In genomic region chr14:102187583-102188001, GRCh38 we compare ENCODE assay signal across 9 cellular contexts. TPM values are rescaled to one million over a fixed set of nuclear protein-coding genes. Genes with fewer than 3 reads are reported as not detected.
DNase-seq lines count a peak whose midpoint lies in the region; ATAC-seq and TF ChIP-seq lines count a peak whose summit lies in the region.
"Had no signal": no experiment of that assay in that cellular context is flagged by ENCODE, and none has a peak within 500 bp of the region (broad histone marks: within the 10 kb centered on the region; RNA-seq: fewer than 3 reads in every experiment).

No MANE protein-coding gene starts in this region.

- H3K4me1 Mint-ChIP-seq in WTC11: peaks cover 42% of the 10 kb centered on the region

- POLR2A ChIA-PET in WTC11 (lab: Charles Lee): no interaction called here
- POLR2A ChIA-PET in GM10248 (lab: Yijun Ruan, JAX): interaction anchor here (0.6 kb wide), 1 partner anchor 44 kb away, joined by 5 read pairs; no protein-coding TSS in a partner anchor

- TF ChIP-seq CTCF in WTC11 (IDR thresholded peaks at IDR 0.05): no peak
- TF ChIP-seq CTCF in GM10248 (IDR thresholded peaks at IDR 0.05; ENCODE audit: control extremely low read depth, extremely low read depth, low read depth, missing control alignments): no peak

- H3K27me3 Mint-ChIP-seq in WTC11 (ENCODE audit: low read depth): no peaks in the 10 kb centered on the region

- H3K4me3 Mint-ChIP-seq in WTC11: no peak overlapping the region

- H3K9me3 Mint-ChIP-seq in WTC11: no peaks in the 10 kb centered on the region

- DNase-seq in Daoy (ENCODE audit: low read depth) (peak; percentile 25), WTC11 (ENCODE audit: low spot score) (no peak), left cardiac atrium (no peak), MV-4-11 (lab: John Stamatoyannopoulos, UW) (no peak), GM10248 (ENCODE audit: extremely low spot score) (no peak), NCI-H2227 treated with DMSO at 0.1 percent for 48 hours (lab: John Stamatoyannopoulos, UW) (no peak)

- CTCF ChIA-PET in WTC11 (lab: Charles Lee): interaction anchor here (1.1 kb wide), 1 partner anchor 126 kb away, joined by 4 read pairs; no protein-coding TSS in a partner anchor
- CTCF ChIA-PET in GM10248 (lab: Yijun Ruan, JAX): interaction anchor here (1.0 to 1.2 kb wide), 2 partner anchors 10 to 30 kb away, joined by 3 read pairs; no protein-coding TSS in a partner anchor

- H3K36me3 Mint-ChIP-seq in WTC11: no peaks in the 10 kb centered on the region

- ATAC-seq in WTC11: no peak; the same call in none of the 2 replicates
- ATAC-seq in left cardiac atrium: peak; percentile 47 to 77
- no peak for ATAC-seq in HG03439 (IDR thresholded peaks at IDR 0.05; ENCODE audit: unreplicated experiment)
- ATAC-seq: activated CD4-positive, CD25-positive, alpha-beta regulatory T cell treated with anti-CD3 and anti-CD28 coated beads, Interleukin-2, amount 50 U/mL, for 24 hours had no signal

- H3K4me3 ChIP-seq in skin epidermis: peak overlapping the region in 1 of 7 experiments; percentile 2

- intact Hi-C loops in left cardiac atrium (cut with DNase I): no loop called here

- H3K27ac ChIP-seq in skin epidermis: peak overlapping the region in 20 of 21 experiments; percentile 5 to 85 (median 64)

- H3K27ac Mint-ChIP-seq in WTC11: peak overlapping the region; percentile 28

TF ChIP-seq in WTC11, 78 proteins besides CTCF, POLR2A, EP300 and RAD21:
- TF ChIP-seq MXD4 (CRISPR knock-in tag; IDR thresholded peaks at IDR 0.05; ENCODE audit: borderline replicate concordance) (no peak), ELF4 (CRISPR knock-in tag; IDR thresholded peaks at IDR 0.05; ENCODE audit: low read depth) (no peak), IRF2 (CRISPR knock-in tag; IDR thresholded peaks at IDR 0.05; ENCODE audit: borderline replicate concordance, low read depth) (no peak), JUN (CRISPR knock-in tag; IDR thresholded peaks at IDR 0.05) (no peak), ZNF416 (CRISPR knock-in tag; IDR thresholded peaks at IDR 0.05) (no peak), EMX1 (CRISPR knock-in tag; IDR thresholded peaks at IDR 0.05) (no peak), NR3C1 (CRISPR knock-in tag; conservative IDR thresholded peaks at IDR 0.05; ENCODE audit: low read depth) (no peak), TP53 (CRISPR knock-in tag; IDR thresholded peaks at IDR 0.05) (no peak), ATF6 (CRISPR knock-in tag; IDR thresholded peaks at IDR 0.05) (no peak), USF2 (CRISPR knock-in tag; IDR thresholded peaks at IDR 0.05) (no peak)

RNA-seq across cellular contexts. Expression of gene WDR20, which starts 47.9 kb away (rescaled TPM):
- 10.2 and 12.2 TPM in 2 replicates for total RNA-seq in Daoy (2014; rRNA removed; shearing (Covaris generic))
- 25.6 to 27.5 TPM (median 25.9 TPM) in 3 replicates for total RNA-seq in WTC11 (2021)
- 10 to 100 TPM; 23.3 to 23.7 TPM for total RNA-seq in left cardiac atrium

Comparison
In these comparisons a context has a peak if more than half of its experiments do, and no peak if none do; other contexts are left out.
1. ATAC-seq: peak in left cardiac atrium (2 of 2); none in WTC11 (single experiment) and HG03439 (single experiment).